23 cellular contexts compared by ENCODE assay signal in genomic region chr20:8909596-8909995, GRCh38.
"Had no signal": no experiment of that assay in that cellular context is flagged by ENCODE, and none has a peak within 500 bp of the region (broad histone marks: within the 10 kb centered on the region; RNA-seq: fewer than 3 reads in every experiment).

No MANE protein-coding gene starts in this region.

- H3K4me3 ChIP-seq: ascending aorta, esophagus muscularis mucosa, left lung, sigmoid colon, stomach, thoracic aorta, upper lobe of left lung had no signal

- H3K9me3 ChIP-seq: ascending aorta, sigmoid colon, thoracic aorta, upper lobe of left lung had no signal

- H3K27me3 ChIP-seq: ascending aorta, esophagus muscularis mucosa, left lung, sigmoid colon, stomach, upper lobe of left lung had no signal

- H3K27ac ChIP-seq: ascending aorta, esophagus muscularis mucosa, left lung, sigmoid colon, stomach, thoracic aorta, upper lobe of left lung had no signal

- DNase-seq: activated B cell treated with CpG ODN at 0.5 μM for 24 hours; activated CD4-positive, alpha-beta T cell treated with anti-CD3 and anti-CD28 coated beads for 48 hours; activated CD8-positive, alpha-beta memory T cell treated with anti-CD3 and anti-CD28 coated beads, Interleukin-2, amount 50 U/mL, for 4 hours; activated CD8-positive, alpha-beta T cell treated with anti-CD3 and anti-CD28 coated beads, Interleukin-2, amount 10 ng/mL, durations not matched to agents 7 days and 5 days; activated effector memory CD4-positive, alpha-beta T cell treated with Interleukin-2 at 50 U/mL for 16 hours; activated naive CD4-positive, alpha-beta T cell treated with anti-CD3 and anti-CD28 coated beads, Interleukin-2, amount 50 U/mL, for 16 hours; activated T-cell treated with anti-CD3 and anti-CD28 coated beads, Interleukin-2, amount 50 U/mL, for 48 hours; cerebellar nuclear complex; effector CD8-positive, alpha-beta T cell; hypothalamus; kidney; left lung; midbrain; sigmoid colon; stimulated activated CD4-positive, alpha-beta T cell treated with anti-CD3 and anti-CD28 coated beads, Interleukin-4, amount 100 ng/mL, for 24 hours; stomach; T-helper 1 cell; T-helper 9 cell; upper lobe of left lung had no signal

- ATAC-seq: activated CD8-positive, alpha-beta T cell treated with anti-CD3 and anti-CD28 coated beads, Interleukin-2, amount 10 ng/mL, durations not matched to agents 7 days and 5 days; left lung; stimulated activated effector memory CD8-positive, alpha-beta T cell treated with anti-CD3 and anti-CD28 coated beads, Interleukin-12 subunit alpha, Interleukin-12 subunit beta, amount 100 ng/mL, for 72 hours had no signal

- H3K36me3 ChIP-seq: ascending aorta, esophagus muscularis mucosa, left lung, sigmoid colon, stomach, thoracic aorta, upper lobe of left lung had no signal

- H3K4me1 ChIP-seq: ascending aorta, esophagus muscularis mucosa, left lung, sigmoid colon, stomach, upper lobe of left lung had no signal
